Comparison of ENCODE assay signal across 8 cellular contexts in the genomic region with DNA sequence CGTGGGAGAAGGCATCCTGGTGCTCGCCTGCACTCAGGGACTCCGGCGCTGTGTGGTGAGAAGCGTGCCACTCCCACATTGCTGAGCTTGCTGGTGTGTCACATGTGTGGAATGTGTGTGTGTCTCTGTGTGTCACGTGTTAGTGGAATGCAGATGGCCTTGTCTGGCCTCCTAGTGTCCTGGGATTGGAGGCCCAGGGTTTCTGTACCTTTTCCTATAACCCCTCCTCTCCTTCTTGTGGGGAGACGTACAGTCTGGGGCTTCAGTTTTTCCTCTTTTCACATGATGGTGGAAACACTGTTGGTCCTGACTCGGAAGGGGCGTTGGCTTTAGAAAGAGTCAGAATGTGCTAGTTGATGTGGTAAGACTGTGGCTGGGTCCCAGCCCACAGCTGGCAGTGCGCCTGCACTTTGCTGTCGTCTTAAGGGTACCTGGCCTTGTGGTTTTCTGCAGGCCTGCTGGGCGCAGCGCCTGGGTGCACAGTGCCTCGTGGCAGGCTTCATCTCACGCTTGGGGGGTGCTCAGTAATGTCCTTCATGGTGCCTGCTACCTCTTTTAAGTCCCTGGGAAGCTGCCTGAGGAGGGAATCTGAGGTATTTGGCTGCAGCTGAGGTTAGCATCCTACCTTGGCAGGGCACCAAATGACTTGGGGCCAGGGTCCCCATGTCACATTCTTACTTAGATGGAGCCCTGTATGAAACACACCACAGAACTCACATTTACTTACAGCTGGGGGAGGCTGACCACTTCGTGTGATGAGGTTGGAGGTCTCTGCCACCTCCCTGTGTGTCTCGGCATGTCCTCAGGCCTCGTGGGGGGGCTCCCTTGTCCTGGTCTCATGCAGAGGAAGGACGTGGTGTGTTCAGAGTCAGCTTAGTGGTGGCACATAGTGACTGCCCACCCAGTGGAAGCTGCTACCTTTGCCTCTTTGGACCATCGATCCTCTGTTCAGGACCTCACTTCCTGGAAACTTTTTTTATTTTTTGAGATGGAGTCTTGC.
A peak's percentile ranks its signal among the peaks of the same experiment; 100 is the strongest.
DNase-seq lines count a peak whose midpoint lies in the region; ATAC-seq lines count a peak whose summit lies in the region.

No MANE protein-coding gene starts in this region.

- H3K9me3 Mint-ChIP-seq in memory B cell: no peaks in the 10 kb centered on the region
- no peaks in the 10 kb centered on the region for H3K9me3 Mint-ChIP-seq in stimulated activated effector memory CD8-positive, alpha-beta T cell treated with anti-CD3 and anti-CD28 coated beads, Interleukin-12 subunit alpha, Interleukin-12 subunit beta, amount 100 ng/mL, for 72 hours

- in situ Hi-C loops in T47D (cut with HindIII; ENCODE audit: low pct_unique_long_range_greater_than_20kb, low sequenced_read_pairs): no loop called here

- no peak overlapping the region for H3K9ac ChIP-seq in Karpas-422 (ENCODE audit: low read length)

- 0 out of 2 replicates have a peak, but pooled peaks cover 6% of the 10 kb centered on the region for H4K20me1 ChIP-seq in Karpas-422 (ENCODE audit: insufficient read depth, low read depth, low read length)

- H3K36me3 Mint-ChIP-seq in memory B cell: peaks cover 25% of the 10 kb centered on the region
- peaks cover 100% of the 10 kb centered on the region for H3K36me3 Mint-ChIP-seq in stimulated activated effector memory CD8-positive, alpha-beta T cell treated with anti-CD3 and anti-CD28 coated beads, Interleukin-12 subunit alpha, Interleukin-12 subunit beta, amount 100 ng/mL, for 72 hours

- H3K4me3 Mint-ChIP-seq in memory B cell: no peak overlapping the region
- peak overlapping the region; percentile 36 for H3K4me3 Mint-ChIP-seq in stimulated activated effector memory CD8-positive, alpha-beta T cell treated with anti-CD3 and anti-CD28 coated beads, Interleukin-12 subunit alpha, Interleukin-12 subunit beta, amount 100 ng/mL, for 72 hours

- H3K27ac ChIP-seq in Karpas-422 (ENCODE audit: low read length): no peak overlapping the region

- H3K4me1 ChIP-seq in Karpas-422 (ENCODE audit: low read length): no peaks in the 10 kb centered on the region

- H3K4me2 ChIP-seq in Karpas-422 (ENCODE audit: low read depth, low read length, poor library complexity, severe bottlenecking): no peak overlapping the region

- no peaks in the 10 kb centered on the region for H3K9me2 ChIP-seq in Karpas-422 (replicated peaks; ENCODE audit: insufficient read depth, low read length)

- H3K4me3 ChIP-seq in Karpas-422 (ENCODE audit: low read length): no peak overlapping the region

- H3K4me1 Mint-ChIP-seq in memory B cell: peaks cover 21% of the 10 kb centered on the region
- H3K4me1 Mint-ChIP-seq in stimulated activated effector memory CD8-positive, alpha-beta T cell treated with anti-CD3 and anti-CD28 coated beads, Interleukin-12 subunit alpha, Interleukin-12 subunit beta, amount 100 ng/mL, for 72 hours: peaks cover 88% of the 10 kb centered on the region

- H3K27me3 ChIP-seq in Karpas-422 (ENCODE audit: low read length): no peaks in the 10 kb centered on the region

- 0 out of 2 replicates have a peak, but pooled peaks cover 5% of the 10 kb centered on the region for H3K79me2 ChIP-seq in Karpas-422 (ENCODE audit: low read length)

- H3K27me3 Mint-ChIP-seq in memory B cell: no peaks in the 10 kb centered on the region

- ATAC-seq in GM21381 (IDR thresholded peaks at IDR 0.05; ENCODE audit: unreplicated experiment): peak; percentile 68
- peak; percentile 94 for ATAC-seq in memory B cell (ENCODE audit: low read depth)
- ATAC-seq in stimulated activated effector memory CD8-positive, alpha-beta T cell treated with anti-CD3 and anti-CD28 coated beads, Interleukin-12 subunit alpha, Interleukin-12 subunit beta, amount 100 ng/mL, for 72 hours: peak; percentile 91
- ATAC-seq in HG02970 (IDR thresholded peaks at IDR 0.05; ENCODE audit: low FRiP score, unreplicated experiment): no peak
- ATAC-seq in GM21576 (IDR thresholded peaks at IDR 0.05; ENCODE audit: unreplicated experiment): no peak

- peak overlapping the region; percentile 67 for H3K27ac Mint-ChIP-seq in memory B cell
- peak overlapping the region; percentile 85 for H3K27ac Mint-ChIP-seq in stimulated activated effector memory CD8-positive, alpha-beta T cell treated with anti-CD3 and anti-CD28 coated beads, Interleukin-12 subunit alpha, Interleukin-12 subunit beta, amount 100 ng/mL, for 72 hours

- H3K9me3 ChIP-seq in Karpas-422 (ENCODE audit: low read length): no peaks in the 10 kb centered on the region

- peak; percentile 76 for DNase-seq in T-helper 9 cell
- DNase-seq in T47D (ENCODE audit: low read depth in 1 of 2, low spot score in 1 of 2): peak; percentile 73 to 83
- DNase-seq in memory B cell (ENCODE audit: low spot score in 2 of 2): peak in 1 of 2 donors; percentile 42
- DNase-seq in stimulated activated effector memory CD8-positive, alpha-beta T cell treated with anti-CD3 and anti-CD28 coated beads, Interleukin-12 subunit alpha, Interleukin-12 subunit beta, amount 100 ng/mL, for 72 hours (ENCODE audit: low spot score in 2 of 2): peak; percentile 52 to 86
- DNase-seq in Karpas-422: no peak

- H2AFZ ChIP-seq in Karpas-422 (ENCODE audit: low read length): no peak overlapping the region

- H3K36me3 ChIP-seq in Karpas-422 (ENCODE audit: insufficient read depth, low read length): peaks cover 31% of the 10 kb centered on the region

Comparison
In these comparisons a context has a peak if more than half of its experiments do, and no peak if none do; other contexts are left out.
1. ATAC-seq: peak in GM21381 (single experiment), memory B cell (single experiment) and stimulated activated effector memory CD8-positive, alpha-beta T cell treated with anti-CD3 and anti-CD28 coated beads, Interleukin-12 subunit alpha, Interleukin-12 subunit beta, amount 100 ng/mL, for 72 hours (single experiment); none in HG02970 (single experiment) and GM21576 (single experiment).